In genomic region chr22:20533095-20533878, GRCh38 we compare ENCODE assay signal across 12 cellular contexts. TPM values are rescaled to one million over a fixed set of nuclear protein-coding genes. Genes with fewer than 3 reads are reported as not detected.
DNase-seq lines count a peak whose midpoint lies in the region; ATAC-seq and TF ChIP-seq lines count a peak whose summit lies in the region.
"Had no signal": no experiment of that assay in that cellular context is flagged by ENCODE, and none has a peak within 500 bp of the region (broad histone marks: within the 10 kb centered on the region; RNA-seq: fewer than 3 reads in every experiment).

No MANE protein-coding gene starts in this region.

- no peak overlapping the region for H3K4me3 ChIP-seq in CD4-positive, alpha-beta memory T cell (ENCODE audit: low read length in 2 of 2)
- H3K4me3 ChIP-seq in esophagus (ENCODE audit: low read depth in 1 of 2, low read length in 2 of 2) (no peak overlapping the region), gastrocnemius medialis (no peak overlapping the region)

- no peaks in the 10 kb centered on the region for H3K9me3 ChIP-seq in CD4-positive, alpha-beta memory T cell (ENCODE audit: control insufficient read depth in 1 of 2, low read length in 2 of 2)
- H3K9me3 ChIP-seq in T-helper 17 cell (ENCODE audit: control insufficient read depth, low read length, poor library complexity, severe bottlenecking) (no peaks in the 10 kb centered on the region), esophagus (ENCODE audit: control insufficient read depth in 2 of 2, insufficient read depth in 1 of 2, low read depth in 1 of 2, low read length in 1 of 2) (no peaks in the 10 kb centered on the region), gastrocnemius medialis (no peaks in the 10 kb centered on the region)

- H3K36me3 Mint-ChIP-seq in CD4-positive, alpha-beta memory T cell: peaks cover 24 to 55% of the 10 kb centered on the region in 2 donors
- H3K36me3 Mint-ChIP-seq in T-helper 17 cell (ENCODE audit: low read depth): peaks cover 2% of the 10 kb centered on the region

- intact Hi-C loops in CD4-positive, alpha-beta memory T cell (cut with micrococcal nuclease): no loop called here
- intact Hi-C loops in gastrocnemius medialis (cut with DNase I; ENCODE audit: low total_unique reads): loop anchor here (2.0 kb wide), 1 partner anchor 18 kb away; no protein-coding TSS in a partner anchor

- DNase-seq in CD4-positive, alpha-beta memory T cell: no peak
- DNase-seq in T-helper 17 cell (no peak), gastrocnemius medialis (no peak)
- DNase-seq: NCI-H226; stimulated activated naive CD4-positive, alpha-beta T cell treated with Interleukin-2 at 50 U/mL for 16 hours; T-helper 9 cell had no signal

- peak overlapping the region; percentile 33 for H3K27ac ChIP-seq in CD4-positive, alpha-beta memory T cell (ENCODE audit: low read depth, low read length)
- peak overlapping the region; percentile 52 to 93 for H3K27ac ChIP-seq in esophagus (ENCODE audit: low read depth in 2 of 2, low read length in 1 of 2)
- peak overlapping the region; percentile 85 to 92 (median 89) for H3K27ac ChIP-seq in gastrocnemius medialis

- H3K36me3 ChIP-seq in CD4-positive, alpha-beta memory T cell (ENCODE audit: insufficient read depth, low read length): peaks cover 55% of the 10 kb centered on the region
- H3K36me3 ChIP-seq in esophagus (ENCODE audit: control insufficient read depth in 2 of 2, insufficient read depth in 2 of 2, low read length in 1 of 2) (peaks cover 0 to 25% of the 10 kb centered on the region in 2 donors), gastrocnemius medialis (peaks cover 0 to 11% of the 10 kb centered on the region in 2 donors)

- in situ Hi-C loops in gastrocnemius medialis (cut with MboI; ENCODE audit: low sequenced_read_pairs in 4 of 4): no loop called here

- peaks cover 55% of the 10 kb centered on the region for H3K4me1 ChIP-seq in CD4-positive, alpha-beta memory T cell (ENCODE audit: insufficient read depth, low read length)
- H3K4me1 ChIP-seq in esophagus (ENCODE audit: control insufficient read depth in 2 of 2, insufficient read depth in 2 of 2, low read length in 1 of 2) (peaks cover 16 to 42% of the 10 kb centered on the region in 2 donors), gastrocnemius medialis (peaks cover 49 to 55% of the 10 kb centered on the region in 2 donors)

- no peak for ATAC-seq in T-helper 17 cell
- ATAC-seq in gastrocnemius medialis: no peak
- ATAC-seq in GM19324 (IDR thresholded peaks at IDR 0.05; ENCODE audit: low FRiP score, unreplicated experiment): no peak
- ATAC-seq in GM19035 (IDR thresholded peaks at IDR 0.05; ENCODE audit: unreplicated experiment): no peak
- ATAC-seq in HG03432 (IDR thresholded peaks at IDR 0.05; ENCODE audit: unreplicated experiment): no peak
- no peak for ATAC-seq in HG03045 (IDR thresholded peaks at IDR 0.05; ENCODE audit: unreplicated experiment)
- ATAC-seq: HepG2 had no signal

- CTCF ChIA-PET in CD4-positive, alpha-beta memory T cell (lab: Charles Lee; ENCODE audit: partially characterized antibody): interaction anchor here (1.0 to 1.8 kb wide), 4 partner anchors 16 to 38 kb away, joined by 4 to 9 read pairs (median 6); partner anchors contain the start of gene MED15

- H3K4me3 Mint-ChIP-seq in CD4-positive, alpha-beta memory T cell: peak overlapping the region in 6 of 8 donors; percentile 2 to 55 (median 32)
- H3K4me3 Mint-ChIP-seq in T-helper 17 cell: no peak overlapping the region

- peak overlapping the region; percentile 1 to 88 (median 80) for H3K27ac Mint-ChIP-seq in CD4-positive, alpha-beta memory T cell
- H3K27ac Mint-ChIP-seq in T-helper 17 cell: peak overlapping the region; percentile 88

- TF ChIP-seq POLR2A in gastrocnemius medialis (IDR thresholded peaks at IDR 0.05): no peak

- POLR2A ChIA-PET in CD4-positive, alpha-beta memory T cell (lab: Charles Lee; ENCODE audit: partially characterized antibody): interaction anchor here (1.1 to 2.1 kb wide), 7 partner anchors 11 to 34 kb away, joined by 3 to 14 read pairs (median 4); partner anchors contain the start of gene MED15

- WGBS in esophagus, 2 donors: 79 to 80% methylated on average over 11 of the region's 11 CpGs

- no peaks in the 10 kb centered on the region for H3K27me3 ChIP-seq in CD4-positive, alpha-beta memory T cell (ENCODE audit: insufficient read depth, low read length)
- H3K27me3 ChIP-seq in esophagus (ENCODE audit: control insufficient read depth in 1 of 2, insufficient read depth in 2 of 2, low read length in 2 of 2) (no peaks in the 10 kb centered on the region), gastrocnemius medialis (no peaks in the 10 kb centered on the region)

- H3K9me3 Mint-ChIP-seq in CD4-positive, alpha-beta memory T cell: no peaks in the 10 kb centered on the region

- no peak for TF ChIP-seq CTCF in gastrocnemius medialis (IDR thresholded peaks at IDR 0.05 in 4 of 5, conservative IDR thresholded peaks at IDR 0.05 in 1 of 5)

- H3K4me1 Mint-ChIP-seq in CD4-positive, alpha-beta memory T cell: peaks cover 45 to 78% (median 52%) of the 10 kb centered on the region in 4 donors
- H3K4me1 Mint-ChIP-seq in T-helper 17 cell: peaks cover 44% of the 10 kb centered on the region

- H3K27me3 Mint-ChIP-seq in CD4-positive, alpha-beta memory T cell: no peaks in the 10 kb centered on the region
- no peaks in the 10 kb centered on the region for H3K27me3 Mint-ChIP-seq in T-helper 17 cell

RNA-seq across cellular contexts. Expression of gene MED15, which starts 25.9 kb away (rescaled TPM):
- total RNA-seq in CD4-positive, alpha-beta memory T cell: 100 to 1,000 TPM; 225 to 237 TPM
- 10 to 100 TPM; 15.6 to 86.8 TPM for polyA plus RNA-seq in CD4-positive, alpha-beta memory T cell
- total RNA-seq in T-helper 17 cell (100 to 1,000 TPM; 207 to 251 TPM), gastrocnemius medialis (10 to 100 TPM; 37.5 to 69.4 (median 52.7) TPM)
- polyA plus RNA-seq in esophagus: 10 to 100 TPM; 31.0 to 55.9 TPM

RNA-seq across cellular contexts. Expression of gene KLHL22, which starts 37.7 kb away (rescaled TPM):
- 10 to 100 TPM; 60.2 to 63.1 TPM for total RNA-seq in CD4-positive, alpha-beta memory T cell
- 10 to 100 TPM; 19.4 to 23.9 TPM for polyA plus RNA-seq in CD4-positive, alpha-beta memory T cell
- total RNA-seq in T-helper 17 cell (10 to 100 TPM; 28.1 to 33.1 TPM), gastrocnemius medialis (10 to 100 TPM; 24.1 to 32.2 (median 28.4) TPM)
- 1 to 10 TPM; 5.7 to 6.3 TPM for polyA plus RNA-seq in esophagus

Comparison
In these comparisons a context has a peak if more than half of its experiments do, and no peak if none do; other contexts are left out.
1. H3K27ac ChIP-seq: peak in every context shown above with its lines; median percentile 89 in gastrocnemius medialis; 72 in esophagus; 33 in CD4-positive, alpha-beta memory T cell.